ENCODE assay signal across 19 cellular contexts in genomic region chr12:19539836-19540235, GRCh38.
DNase-seq lines count a peak whose midpoint lies in the region; ATAC-seq and TF ChIP-seq lines count a peak whose summit lies in the region.
"Had no signal": no experiment of that assay in that cellular context is flagged by ENCODE, and none has a peak within 500 bp of the region (broad histone marks: within the 10 kb centered on the region; RNA-seq: fewer than 3 reads in every experiment).

No MANE protein-coding gene starts in this region.

- peaks cover 16% of the 10 kb centered on the region for H3K9me3 ChIP-seq in mesenchymal stem cell (ENCODE audit: control insufficient read depth, low read length)

- H3K9ac ChIP-seq in mesenchymal stem cell (ENCODE audit: low read length), result no peak overlapping the region

- H3K27ac ChIP-seq in mesenchymal stem cell (ENCODE audit: low read length, poor library complexity, severe bottlenecking), result no peak overlapping the region
- H3K27ac ChIP-seq: 22Rv1, C4-2B had no signal

- H2BK5ac ChIP-seq in mesenchymal stem cell (ENCODE audit: low read depth, low read length, poor library complexity, severe bottlenecking), result no peak overlapping the region

- no peaks in the 10 kb centered on the region for H3K27me3 ChIP-seq in mesenchymal stem cell (ENCODE audit: control insufficient read depth in 1 of 2, insufficient read depth in 1 of 2, low read length in 2 of 2)

- H3K4me2 ChIP-seq in mesenchymal stem cell (ENCODE audit: low read length, poor library complexity, severe bottlenecking), result no peak overlapping the region

- H4K91ac ChIP-seq in mesenchymal stem cell (ENCODE audit: low read length), result no peak overlapping the region

- no peak for TF ChIP-seq CTCF in endothelial cell (IDR thresholded peaks at IDR 0.05; ENCODE audit: unreplicated experiment)

- 80% methylated on average over 1 of the region's 1 CpG for WGBS in mesenchymal stem cell

- no peak overlapping the region for H3K4me3 ChIP-seq in mesenchymal stem cell (ENCODE audit: insufficient read depth in 1 of 2, low read depth in 1 of 2, low read length in 2 of 2)

- no peak for DNase-seq in activated naive CD8-positive, alpha-beta T cell treated with anti-CD3 and anti-CD28 coated beads, Interleukin-2, amount 10 ng/mL, durations not matched to agents 7 days and 5 days
- DNase-seq in activated naive CD8-positive, alpha-beta T cell treated with anti-CD3 and anti-CD28 coated beads, Interleukin-2, amount 50 U/mL, for 24 hours, result no peak
- DNase-seq in endothelial cell (ENCODE audit: low spot score) (no peak), mesenchymal stem cell (peak; percentile 51), T-cell (no peak)
- no peak for DNase-seq in stimulated activated CD4-positive, alpha-beta T cell treated with anti-CD3 and anti-CD28 coated beads, Interleukin-15, amount 100 ng/mL, for 24 hours
- no peak for DNase-seq in stimulated activated naive CD8-positive, alpha-beta T cell treated with anti-CD3 and anti-CD28 coated beads, Interleukin-15, Interleukin-2, amounts not matched to agents 100 U/mL and 50 U/mL, for 24 hours
- DNase-seq: AML-193, DMS79 treated with DMSO at 0.1 percent for 48 hours, H7, NCI-H1417, NCI-H187, NCI-H2227 treated with DMSO at 0.1 percent for 48 hours, NCI-H510A treated with DMSO at 0.1 percent for 48 hours, SIG-M5 had no signal

- no peak overlapping the region for H2BK12ac ChIP-seq in mesenchymal stem cell (ENCODE audit: low read length in 2 of 2)

- POLR2A ChIA-PET in activated naive CD8-positive, alpha-beta T cell treated with anti-CD3 and anti-CD28 coated beads, Interleukin-2, amount 10 ng/mL, durations not matched to agents 7 days and 5 days (lab: Charles Lee), result no interaction called here
- POLR2A ChIA-PET in T-cell (lab: Charles Lee), result no interaction called here

- H3K4me3 Mint-ChIP-seq in activated naive CD8-positive, alpha-beta T cell treated with anti-CD3 and anti-CD28 coated beads, Interleukin-2, amount 10 ng/mL, durations not matched to agents 7 days and 5 days, result no peak overlapping the region
- no peak overlapping the region for H3K4me3 Mint-ChIP-seq in activated naive CD8-positive, alpha-beta T cell treated with anti-CD3 and anti-CD28 coated beads, Interleukin-2, amount 50 U/mL, for 24 hours
- H3K4me3 Mint-ChIP-seq in endothelial cell (ENCODE audit: unreplicated experiment) (no peak overlapping the region), T-cell (no peak overlapping the region)

- H3K36me3 Mint-ChIP-seq in activated naive CD8-positive, alpha-beta T cell treated with anti-CD3 and anti-CD28 coated beads, Interleukin-2, amount 10 ng/mL, durations not matched to agents 7 days and 5 days, result peaks cover 28% of the 10 kb centered on the region
- H3K36me3 Mint-ChIP-seq in activated naive CD8-positive, alpha-beta T cell treated with anti-CD3 and anti-CD28 coated beads, Interleukin-2, amount 50 U/mL, for 24 hours (ENCODE audit: low read depth), result peaks cover 14% of the 10 kb centered on the region
- H3K36me3 Mint-ChIP-seq in endothelial cell (ENCODE audit: low read depth, unreplicated experiment), result peaks cover 6% of the 10 kb centered on the region
- peaks cover 54% of the 10 kb centered on the region for H3K36me3 Mint-ChIP-seq in T-cell

- peaks cover 6% of the 10 kb centered on the region for H3K4me1 Mint-ChIP-seq in activated naive CD8-positive, alpha-beta T cell treated with anti-CD3 and anti-CD28 coated beads, Interleukin-2, amount 10 ng/mL, durations not matched to agents 7 days and 5 days
- no peaks in the 10 kb centered on the region for H3K4me1 Mint-ChIP-seq in activated naive CD8-positive, alpha-beta T cell treated with anti-CD3 and anti-CD28 coated beads, Interleukin-2, amount 50 U/mL, for 24 hours
- H3K4me1 Mint-ChIP-seq in endothelial cell (ENCODE audit: unreplicated experiment), result peaks cover 7% of the 10 kb centered on the region
- H3K4me1 Mint-ChIP-seq in T-cell, result peaks cover 0 to 6% (median 0%) of the 10 kb centered on the region in 3 donors

- no peak overlapping the region for H2AK5ac ChIP-seq in mesenchymal stem cell (ENCODE audit: low read length, severe bottlenecking)

- no peak overlapping the region for H2BK15ac ChIP-seq in mesenchymal stem cell (ENCODE audit: low read depth, poor library complexity, severe bottlenecking)

- CTCF ChIA-PET in T-cell (lab: Charles Lee), result no interaction called here

- no peak overlapping the region for H4K8ac ChIP-seq in mesenchymal stem cell (ENCODE audit: low read length)

- peaks cover 2% of the 10 kb centered on the region for H3K79me1 ChIP-seq in mesenchymal stem cell (replicated peaks; ENCODE audit: low read length, poor library complexity, severe bottlenecking)

- no peaks in the 10 kb centered on the region for H3K4me1 ChIP-seq in mesenchymal stem cell (ENCODE audit: control insufficient read depth, insufficient read depth, low read depth, low read length)

- H3K18ac ChIP-seq in mesenchymal stem cell (ENCODE audit: low read depth in 1 of 2, low read length in 2 of 2), result no peak overlapping the region

- no peak for ATAC-seq in activated naive CD8-positive, alpha-beta T cell treated with anti-CD3 and anti-CD28 coated beads, Interleukin-2, amount 10 ng/mL, durations not matched to agents 7 days and 5 days (ENCODE audit: low read depth)
- no peak for ATAC-seq in activated naive CD8-positive, alpha-beta T cell treated with anti-CD3 and anti-CD28 coated beads, Interleukin-2, amount 50 U/mL, for 24 hours
- no peak for ATAC-seq in T-cell (replicated peaks in 1 of 4)
- ATAC-seq in HG02571 (IDR thresholded peaks at IDR 0.05; ENCODE audit: unreplicated experiment), result no peak
- no peak for ATAC-seq in stimulated activated naive CD8-positive, alpha-beta T cell treated with anti-CD3 and anti-CD28 coated beads, Interleukin-15, Interleukin-2, amounts not matched to agents 100 U/mL and 50 U/mL, for 24 hours
- ATAC-seq: SK-N-SH treated with all-trans-retinoic acid at 6 μM for 48 hours had no signal

- H3K4ac ChIP-seq in mesenchymal stem cell (ENCODE audit: low read depth in 1 of 2, low read length in 2 of 2), result no peak overlapping the region

- peaks cover 0 to 11% of the 10 kb centered on the region in 2 experiments for H3K36me3 ChIP-seq in mesenchymal stem cell (ENCODE audit: control insufficient read depth in 1 of 2, insufficient read depth in 2 of 2, low read depth in 1 of 2, low read length in 2 of 2)

- H3K14ac ChIP-seq in mesenchymal stem cell (ENCODE audit: low read length in 2 of 2), result no peak overlapping the region

- H2BK120ac ChIP-seq in mesenchymal stem cell (ENCODE audit: low read depth, low read length), result no peak overlapping the region

- no peak overlapping the region for H2AFZ ChIP-seq in mesenchymal stem cell (ENCODE audit: low read depth, low read length)

- peaks cover 9% of the 10 kb centered on the region for H3K9me3 Mint-ChIP-seq in activated naive CD8-positive, alpha-beta T cell treated with anti-CD3 and anti-CD28 coated beads, Interleukin-2, amount 10 ng/mL, durations not matched to agents 7 days and 5 days
- H3K9me3 Mint-ChIP-seq in activated naive CD8-positive, alpha-beta T cell treated with anti-CD3 and anti-CD28 coated beads, Interleukin-2, amount 50 U/mL, for 24 hours, result peaks cover 20% of the 10 kb centered on the region
- H3K9me3 Mint-ChIP-seq in endothelial cell (ENCODE audit: unreplicated experiment), result no peaks in the 10 kb centered on the region
- H3K9me3 Mint-ChIP-seq in T-cell, result peaks cover 13 to 20% (median 14%) of the 10 kb centered on the region in 3 donors

- H3K27me3 Mint-ChIP-seq in activated naive CD8-positive, alpha-beta T cell treated with anti-CD3 and anti-CD28 coated beads, Interleukin-2, amount 10 ng/mL, durations not matched to agents 7 days and 5 days, result no peaks in the 10 kb centered on the region
- H3K27me3 Mint-ChIP-seq in activated naive CD8-positive, alpha-beta T cell treated with anti-CD3 and anti-CD28 coated beads, Interleukin-2, amount 50 U/mL, for 24 hours, result no peaks in the 10 kb centered on the region
- peaks cover 5% of the 10 kb centered on the region for H3K27me3 Mint-ChIP-seq in endothelial cell (ENCODE audit: unreplicated experiment)
- H3K27me3 Mint-ChIP-seq in T-cell, result no peaks in the 10 kb centered on the region

- peak overlapping the region; percentile 53 for H3K27ac Mint-ChIP-seq in activated naive CD8-positive, alpha-beta T cell treated with anti-CD3 and anti-CD28 coated beads, Interleukin-2, amount 10 ng/mL, durations not matched to agents 7 days and 5 days
- no peak overlapping the region for H3K27ac Mint-ChIP-seq in activated naive CD8-positive, alpha-beta T cell treated with anti-CD3 and anti-CD28 coated beads, Interleukin-2, amount 50 U/mL, for 24 hours
- H3K27ac Mint-ChIP-seq in endothelial cell (ENCODE audit: unreplicated experiment), result peak overlapping the region; percentile 79
- no peak overlapping the region for H3K27ac Mint-ChIP-seq in T-cell

- no peak overlapping the region for H3K23ac ChIP-seq in mesenchymal stem cell (ENCODE audit: low read length in 2 of 2)

Comparison
In these comparisons a context has a peak if more than half of its experiments do, and no peak if none do; other contexts are left out.
1. H3K27ac Mint-ChIP-seq: peak in activated naive CD8-positive, alpha-beta T cell treated with anti-CD3 and anti-CD28 coated beads, Interleukin-2, amount 10 ng/mL, durations not matched to agents 7 days and 5 days (single experiment) and endothelial cell (single experiment); none in activated naive CD8-positive, alpha-beta T cell treated with anti-CD3 and anti-CD28 coated beads, Interleukin-2, amount 50 U/mL, for 24 hours (single experiment) and T-cell (0 of 2).